In genomic region chr7:106110885-106111670, GRCh38 we compare ENCODE assay signal across 8 cellular contexts. TPM values are rescaled to one million over a fixed set of nuclear protein-coding genes. Genes with fewer than 3 reads are reported as not detected.
A peak's percentile ranks its signal among the peaks of the same experiment; 100 is the strongest.
DNase-seq lines count a peak whose midpoint lies in the region; ATAC-seq and TF ChIP-seq lines count a peak whose summit lies in the region.

No MANE protein-coding gene starts in this region.

- BruUV-seq in HCT116 (replicated peaks; lab: Mats Ljungman, UMichigan): TSS peak; percentile 77

- no peak for TF ChIP-seq EP300 in gastroesophageal sphincter (IDR thresholded peaks at IDR 0.05)

- POLR2A ChIA-PET in HCT116 (lab: Charles Lee): interaction anchor here (1.1 to 1.8 kb wide), 3 partner anchors 28 to 56 kb away, joined by 3 to 5 read pairs (median 4); no protein-coding TSS in a partner anchor

- no peaks in the 10 kb centered on the region for H3K9me2 ChIP-seq in HCT116 (ENCODE audit: insufficient read depth)

- peaks cover 58% of the 10 kb centered on the region for H3K79me2 ChIP-seq in HCT116 (ENCODE audit: insufficient read depth, low read length)

- TF ChIP-seq CTCF in AG09309 (IDR thresholded peaks at IDR 0.05; ENCODE audit: control insufficient read depth, insufficient read depth, low read depth, low read length, missing control alignments) (no peak), HCT116 (IDR thresholded peaks at IDR 0.05 in 2 of 3, conservative IDR thresholded peaks at IDR 0.05 in 1 of 3; ENCODE audit: borderline replicate concordance in 1 of 3, insufficient read depth in 1 of 3, low read depth in 2 of 3, low read length in 2 of 3) (no peak), WI38 (IDR thresholded peaks at IDR 0.05; ENCODE audit: low read depth, low read length) (no peak), gastroesophageal sphincter (IDR thresholded peaks at IDR 0.05) (no peak), retinal pigment epithelial cell (conservative IDR thresholded peaks at IDR 0.05; ENCODE audit: low read depth, low read length) (no peak)

- peak overlapping the region; percentile 85 for H3K4me2 ChIP-seq in HCT116 (ENCODE audit: low read length)

- peak overlapping the region; percentile 97 for H3K27ac ChIP-seq in HCT116 (ENCODE audit: low read depth, low read length)
- H3K27ac ChIP-seq in gastroesophageal sphincter: peak overlapping the region; percentile 76 to 99 (median 98)

- H3K36me3 ChIP-seq in HCT116 (ENCODE audit: control insufficient read depth in 1 of 2, insufficient read depth in 2 of 2, low read length in 2 of 2): no peaks in the 10 kb centered on the region
- H3K36me3 ChIP-seq in gastroesophageal sphincter: peaks cover 0 to 3% of the 10 kb centered on the region in 2 donors

- H3K4me1 ChIP-seq in HCT116 (ENCODE audit: control insufficient read depth in 1 of 2, insufficient read depth in 2 of 2, low read length in 2 of 2) (peaks cover 4 to 19% of the 10 kb centered on the region in 2 experiments; a peak in 3 of 4 replicates), gastroesophageal sphincter (peaks cover 0 to 75% (median 18%) of the 10 kb centered on the region in 3 donors)

- H3K9me3 ChIP-seq in HCT116 (ENCODE audit: control insufficient read depth in 1 of 2, insufficient read depth in 1 of 2, low read depth in 1 of 2, low read length in 2 of 2) (no peaks in the 10 kb centered on the region), gastroesophageal sphincter (no peaks in the 10 kb centered on the region)

- intact Hi-C loops in HCT116 (cut with micrococcal nuclease): loop anchor here (2.0 kb wide), 1 partner anchor 54 kb away; no protein-coding TSS in a partner anchor

- peaks cover 3% of the 10 kb centered on the region; the same call in 1 of the 2 replicates for H4K20me1 ChIP-seq in HCT116 (ENCODE audit: insufficient read depth)

- WGBS in gastroesophageal sphincter (ENCODE audit: low coverage in 1 of 2), 2 donors: 8% methylated on average over 19 to 21 of the region's 21 CpGs

- CTCF ChIA-PET in HCT116 (lab: Charles Lee): interaction anchor here (1.1 kb wide), 1 partner anchor 64 kb away, joined by 3 read pairs; no protein-coding TSS in a partner anchor

- TF ChIP-seq RAD21 in HCT116 (IDR thresholded peaks at IDR 0.05; ENCODE audit: low read depth): no peak

- H3K4me3 ChIP-seq in AG09309 (ENCODE audit: control insufficient read depth, low read depth, low read length): peak overlapping the region; percentile 76
- peak overlapping the region; percentile 65 to 76 for H3K4me3 ChIP-seq in HCT116 (replicated peaks in 1 of 2; ENCODE audit: low read depth in 1 of 2, low read length in 2 of 2)
- peak overlapping the region; percentile 69 for H3K4me3 ChIP-seq in WI38 (ENCODE audit: low read depth, low read length)
- peak overlapping the region; percentile 76 to 79 for H3K4me3 ChIP-seq in gastroesophageal sphincter
- H3K4me3 ChIP-seq in retinal pigment epithelial cell (ENCODE audit: low read length): peak overlapping the region; percentile 73

- no peak overlapping the region for H2AFZ ChIP-seq in HCT116 (ENCODE audit: low read depth, low read length, poor library complexity, severe bottlenecking)

- TF ChIP-seq POLR2A in HCT116 (IDR thresholded peaks at IDR 0.05; ENCODE audit: borderline replicate concordance, extremely low read depth, insufficient read depth, insufficient read length) (no peak), gastroesophageal sphincter (IDR thresholded peaks at IDR 0.05) (no peak)

- H3K27me3 ChIP-seq in HCT116 (ENCODE audit: insufficient read depth, low read length): no peaks in the 10 kb centered on the region
- H3K27me3 ChIP-seq in gastroesophageal sphincter: no peaks in the 10 kb centered on the region

- ATAC-seq in HCT116: no peak
- ATAC-seq in gastroesophageal sphincter: no peak
- ATAC-seq in activated CD4-positive, CD25-positive, alpha-beta regulatory T cell treated with anti-CD3 and anti-CD28 coated beads, Interleukin-2, amount 50 U/mL, for 24 hours: no peak
- ATAC-seq in GM18907 (IDR thresholded peaks at IDR 0.05; ENCODE audit: unreplicated experiment): no peak

- H3K9ac ChIP-seq in HCT116 (ENCODE audit: low read length): peak overlapping the region; percentile 85

- DNase-seq in AG09309 (ENCODE audit: low read depth) (no peak), HCT116 (ENCODE audit: low read depth, low spot score) (no peak), retinal pigment epithelial cell (ENCODE audit: low read depth) (no peak), HK-2 (ENCODE audit: unreplicated experiment) (no peak)

- RAD21 ChIA-PET in HCT116 (lab: Charles Lee; ENCODE audit: low non-redundant PET in 1 of 2, low total read pairs in 2 of 2, uncharacterized antibody in 2 of 2, unreplicated experiment in 2 of 2): no interaction called here

TF ChIP-seq in HCT116, 20 proteins besides CTCF, POLR2A, EP300 and RAD21:
- no peak for TF ChIP-seq TCF7L2 (IDR thresholded peaks at IDR 0.05; ENCODE audit: borderline replicate concordance, extremely low read depth, insufficient read depth, insufficient read length)
- no peak for TF ChIP-seq SP1 (IDR thresholded peaks at IDR 0.05; ENCODE audit: low read depth)
- TF ChIP-seq SIN3A (IDR thresholded peaks at IDR 0.05; ENCODE audit: low read depth): no peak
TF ChIP-seq in HCT116: peak in this region for 0.

RNA-seq across cellular contexts. Expression of gene SYPL1, which starts 1.0 kb away (rescaled TPM):
- total RNA-seq in HCT116 (2021; ENCODE audit: unreplicated experiment) (78.0 TPM), gastroesophageal sphincter (100 to 1,000 TPM in 1 of 4 donors, 10 to 100 TPM in 3; 80.0 to 132 (median 93.2) TPM)
- 37.8 and 46.5 TPM in 2 replicates for polyA plus RNA-seq in HCT116 (2012)
